20 cellular contexts compared by ENCODE assay signal in genomic region chr1:115757866-115758265, GRCh38. TPM values are rescaled to one million over a fixed set of nuclear protein-coding genes. Genes with fewer than 3 reads are reported as not detected.
DNase-seq lines count a peak whose midpoint lies in the region; ATAC-seq, FAIRE-seq and TF ChIP-seq lines count a peak whose summit lies in the region.
"Had no signal": no experiment of that assay in that cellular context is flagged by ENCODE, and none has a peak within 500 bp of the region (broad histone marks: within the 10 kb centered on the region; RNA-seq: fewer than 3 reads in every experiment).

No MANE protein-coding gene starts in this region.

- H3K23me2 ChIP-seq in H1 (ENCODE audit: low read depth, low read length), result no peaks in the 10 kb centered on the region

- H3K27ac Mint-ChIP-seq in WTC11, result no peak overlapping the region
- H3K27ac Mint-ChIP-seq: CD8-positive, alpha-beta T cell had no signal

- peaks cover 21% of the 10 kb centered on the region for H3K9me3 Mint-ChIP-seq in WTC11

- no peaks in the 10 kb centered on the region for H3K79me1 ChIP-seq in H1 (ENCODE audit: low read depth, low read length)

- CTCF ChIA-PET in H1 (lab: Charles Lee; ENCODE audit: partially characterized antibody), result interaction anchor here (1.1 kb wide), 1 partner anchor 14 kb away, joined by 3 read pairs; no protein-coding TSS in a partner anchor
- CTCF ChIA-PET in WTC11 (lab: Charles Lee), result interaction anchor here (1.4 kb wide), 1 partner anchor 51 kb away, joined by 6 read pairs; no protein-coding TSS in a partner anchor

- intact Hi-C loops in heart right ventricle (cut with DNase I) (no loop called here), cardiac septum (cut with DNase I) (no loop called here)

- H3K9ac ChIP-seq in H1 (replicated peaks in 1 of 4; ENCODE audit: extremely low read depth in 1 of 4, low read depth in 3 of 4, low read length in 3 of 4) (no peak overlapping the region), subcutaneous abdominal adipose tissue (ENCODE audit: low read length in 5 of 5) (no peak overlapping the region)
- H3K9ac ChIP-seq: BLaER1 had no signal

- no peaks in the 10 kb centered on the region for H3K36me3 Mint-ChIP-seq in WTC11
- H3K36me3 Mint-ChIP-seq: CD8-positive, alpha-beta T cell had no signal

- H3K14ac ChIP-seq in H1 (ENCODE audit: insufficient read length), result no peak overlapping the region

- no peak overlapping the region for H2AFZ ChIP-seq in H1 (ENCODE audit: low read length)
- H2AFZ ChIP-seq: PC-9 had no signal

- peak overlapping the region in 9 of 10 donors; percentile 52 to 81 (median 78) for H3K27ac ChIP-seq in heart right ventricle
- no peak overlapping the region for H3K27ac ChIP-seq in H1 (ENCODE audit: low read depth, low read length)
- peak overlapping the region; percentile 69 for H3K27ac ChIP-seq in subcutaneous abdominal adipose tissue (ENCODE audit: low read depth, low read length)
- H3K27ac ChIP-seq: A549, BLaER1, PC-9, SJSA1 had no signal

- 0 to 39% methylated on average over 1 of the region's 1 CpG for WGBS in heart right ventricle, 2 donors
- 0% methylated on average over 1 of the region's 1 CpG; no CpG with 5 or more reads in 1 of the 2 experiments for WGBS in H1 (ENCODE audit: extremely low coverage in 1 of 2, insufficient coverage in 1 of 2, insufficient read length in 1 of 2, insufficient replicate concordance in 2 of 2, low coverage in 1 of 2, low lambda C conversion rate in 2 of 2, missing lambda C conversion rate in 1 of 2), 2 experiments

- FAIRE-seq in H1 (lab: Jason Lieb, UNC), result no peak
- FAIRE-seq: A549, D721Med, H54, K562 had no signal

- TF ChIP-seq CTCF in heart right ventricle (IDR thresholded peaks at IDR 0.05) (no peak), H1 (IDR thresholded peaks at IDR 0.05; ENCODE audit: control extremely low read depth in 1 of 3, insufficient read depth in 1 of 3, low read depth in 1 of 3, low read length in 3 of 3) (no peak), WTC11 (IDR thresholded peaks at IDR 0.05) (no peak)

- H3K27me3 ChIP-seq in heart right ventricle, result no peaks in the 10 kb centered on the region
- no peaks in the 10 kb centered on the region for H3K27me3 ChIP-seq in H1 (replicated peaks in 1 of 4; ENCODE audit: control insufficient read depth in 3 of 4, extremely low read depth in 1 of 4, insufficient read depth in 3 of 4, low read length in 3 of 4)
- no peaks in the 10 kb centered on the region for H3K27me3 ChIP-seq in subcutaneous abdominal adipose tissue (ENCODE audit: control insufficient read depth in 5 of 5, insufficient read depth in 4 of 5, low read length in 5 of 5)
- H3K27me3 ChIP-seq: BLaER1, SJSA1 had no signal

- TF ChIP-seq POLR2A in H1 (IDR thresholded peaks at IDR 0.05; ENCODE audit: control extremely low read depth in 1 of 2, low read depth in 2 of 2, low read length in 2 of 2), result no peak

- no peak overlapping the region for H3K23ac ChIP-seq in H1 (ENCODE audit: insufficient read length)

- peak overlapping the region in 1 of 10 donors; percentile 3 for H3K4me3 ChIP-seq in heart right ventricle
- H3K4me3 ChIP-seq in H1 (ENCODE audit: extremely low read depth in 1 of 4, insufficient read depth in 2 of 4, low read depth in 3 of 4, low read length in 4 of 4), result no peak overlapping the region
- H3K4me3 ChIP-seq in subcutaneous abdominal adipose tissue (ENCODE audit: low read depth in 1 of 5, low read length in 5 of 5), result no peak overlapping the region
- H3K4me3 ChIP-seq: A549, BLaER1, K562, PC-9, SJSA1 had no signal

- no peak overlapping the region for H2BK5ac ChIP-seq in H1 (ENCODE audit: low read depth, low read length)

- no peak overlapping the region for H2AK5ac ChIP-seq in H1 (ENCODE audit: low read depth, low read length)

- TF ChIP-seq RAD21 in H1 (IDR thresholded peaks at IDR 0.05 in 1 of 2, conservative IDR thresholded peaks at IDR 0.05 in 1 of 2; ENCODE audit: low read depth in 2 of 2, low read length in 2 of 2), result no peak

- H4K8ac ChIP-seq in H1 (ENCODE audit: extremely low read depth, insufficient read depth, low read length), result no peak overlapping the region

- H2BK120ac ChIP-seq in H1 (replicated peaks; ENCODE audit: low read depth, low read length), result no peak overlapping the region

- H3K36me3 ChIP-seq in heart right ventricle (peaks cover 0 to 31% (median 0%) of the 10 kb centered on the region in 9 donors), H1 (ENCODE audit: control insufficient read depth in 2 of 4, insufficient read depth in 4 of 4, low read length in 3 of 4) (no peaks in the 10 kb centered on the region), subcutaneous abdominal adipose tissue (ENCODE audit: control insufficient read depth in 5 of 5, insufficient read depth in 5 of 5, low read length in 5 of 5) (no peaks in the 10 kb centered on the region)
- H3K36me3 ChIP-seq: BLaER1, SJSA1 had no signal

- no peak for TF ChIP-seq EP300 in H1 (IDR thresholded peaks at IDR 0.05; ENCODE audit: borderline replicate concordance in 1 of 2, low read depth in 2 of 2, low read length in 2 of 2)

- H2BK15ac ChIP-seq in H1 (ENCODE audit: low read length), result no peak overlapping the region

- no peak overlapping the region for H3K56ac ChIP-seq in H1 (replicated peaks; ENCODE audit: insufficient read length, low read depth, low read length)

- H3K79me2 ChIP-seq in H1 (ENCODE audit: control insufficient read depth in 1 of 2, insufficient read depth in 2 of 2, low read length in 2 of 2), result no peaks in the 10 kb centered on the region

- no peak overlapping the region for H4K91ac ChIP-seq in H1 (replicated peaks; ENCODE audit: insufficient read length, low read length)

- peaks cover 0 to 11% (median 0%) of the 10 kb centered on the region in 11 donors for H3K9me3 ChIP-seq in heart right ventricle
- H3K9me3 ChIP-seq in H1 (ENCODE audit: insufficient read depth in 2 of 2, low read depth in 1 of 2, low read length in 1 of 2), result no peaks in the 10 kb centered on the region; a peak in 1 of 4 replicates
- no peaks in the 10 kb centered on the region for H3K9me3 ChIP-seq in subcutaneous abdominal adipose tissue (ENCODE audit: control insufficient read depth in 5 of 5, low read length in 5 of 5)
- H3K9me3 ChIP-seq: A549, BLaER1, SJSA1 had no signal

- no peak overlapping the region for H2BK20ac ChIP-seq in H1 (ENCODE audit: low read length)

- H2BK12ac ChIP-seq in H1 (ENCODE audit: low read depth, low read length), result no peak overlapping the region

- H4K5ac ChIP-seq in H1 (ENCODE audit: insufficient read length, low read depth, low read length), result no peak overlapping the region

- H3K27me3 Mint-ChIP-seq in WTC11 (ENCODE audit: low read depth), result no peaks in the 10 kb centered on the region

- no peak overlapping the region for H3K4me2 ChIP-seq in H1 (ENCODE audit: insufficient read depth in 1 of 2, low read depth in 2 of 2, low read length in 2 of 2)
- H3K4me2 ChIP-seq: A549, BLaER1, PC-9 had no signal

- ATAC-seq in heart right ventricle, result peak in 1 of 8 donors; percentile 37
- no peak for ATAC-seq in WTC11
- ATAC-seq: A549; CD8-positive, alpha-beta T cell; K562 had no signal

- H3K4me1 ChIP-seq in heart right ventricle, result peaks cover 7 to 92% (median 45%) of the 10 kb centered on the region in 9 donors
- H3K4me1 ChIP-seq in H1 (replicated peaks in 1 of 4; ENCODE audit: control insufficient read depth in 3 of 4, insufficient read depth in 4 of 4, low read length in 3 of 4), result no peaks in the 10 kb centered on the region
- H3K4me1 ChIP-seq in subcutaneous abdominal adipose tissue (ENCODE audit: control insufficient read depth in 5 of 5, insufficient read depth in 5 of 5, low read length in 5 of 5), result peaks cover 5 to 49% (median 39%) of the 10 kb centered on the region in 5 donors
- H3K4me1 ChIP-seq: A549, BLaER1, SJSA1 had no signal

- H3K4me1 Mint-ChIP-seq in WTC11, result no peaks in the 10 kb centered on the region

- H3K18ac ChIP-seq in H1 (ENCODE audit: extremely low read depth, low read length), result no peak overlapping the region

- POLR2A ChIA-PET in H1 (lab: Charles Lee; ENCODE audit: partially characterized antibody), result no interaction called here
- POLR2A ChIA-PET in WTC11 (lab: Charles Lee), result no interaction called here

- no peak overlapping the region for H3K4me3 Mint-ChIP-seq in WTC11
- H3K4me3 Mint-ChIP-seq: CD8-positive, alpha-beta T cell had no signal

- DNase-seq in heart right ventricle, result no peak
- no peak for DNase-seq in cardiac septum (ENCODE audit: low spot score)
- DNase-seq in H1 (ENCODE audit: low read depth in 1 of 2, low spot score in 2 of 2), result no peak
- peak; percentile 85 for DNase-seq in myocyte (ENCODE audit: low read depth)
- DNase-seq in WTC11 (ENCODE audit: low spot score), result no peak
- DNase-seq in activated T-cell treated with anti-CD3 and anti-CD28 coated beads, Interleukin-2, amount 50 U/mL, for 1 hour, result no peak
- no peak for DNase-seq in NCI-H1930 (lab: John Stamatoyannopoulos, UW)
- DNase-seq: CD8-positive, alpha-beta T cell; DMS79 treated with DMSO at 0.1 percent for 48 hours; NCI-H1105 treated with DMSO at 0.1 percent for 48 hours; NCI-H187; NCI-H526 had no signal

- peak overlapping the region; percentile 44 for H3K4ac ChIP-seq in H1 (replicated peaks; ENCODE audit: insufficient read length, low read depth, low read length)

- no peaks in the 10 kb centered on the region for H4K20me1 ChIP-seq in H1 (replicated peaks in 1 of 2; ENCODE audit: control insufficient read depth in 1 of 2, insufficient read depth in 2 of 2, low read length in 2 of 2)
- H4K20me1 ChIP-seq: BLaER1 had no signal

TF ChIP-seq in H1, 55 proteins besides CTCF, POLR2A, EP300 and RAD21 (continues in another document):
- TF ChIP-seq ASH2L (IDR thresholded peaks at IDR 0.05; ENCODE audit: low read length), result no peak
- TF ChIP-seq FOSL1 (IDR thresholded peaks at IDR 0.05; ENCODE audit: insufficient read depth, low read depth, low read length), result no peak
- no peak for TF ChIP-seq EZH2 (IDR thresholded peaks at IDR 0.05; ENCODE audit: low read depth, low read length, severe bottlenecking)

RNA-seq across cellular contexts. Expression of gene CASQ2, which starts 10.6 kb away (rescaled TPM):
- total RNA-seq in heart right ventricle (1,000 to 10,000 TPM in 8 of 10 donors, 100 to 1,000 TPM in 2; 863 to 1,698 (median 1,199) TPM), cardiac septum (1,254 TPM), myocyte (247 and 330 TPM in 2 replicates), WTC11 (2021) (0.09 TPM in 1 of 3 replicates, not detected in the others)
- polyA plus RNA-seq in heart right ventricle (100 to 1,000 TPM; 443 to 484 TPM), H1 (2011; rRNA removed) (not detected in 2 replicates)
- not detected in 2 replicates for total RNA-seq in H1 (2021; fragmentation: NEBNext Ultra II Directional; extraction: Animal tissue kit (Norgen Biotek cat#: 25700))
- polyA plus RNA-seq in H1 (2011; cell fraction: cytosol; rRNA removed), result not detected
- polyA plus RNA-seq in H1 (2011; cell fraction: nucleus; rRNA removed), result not detected
- polyA plus RNA-seq in H1 (2012, experiment 1 of 2), result not detected in 4 replicates
- not detected for polyA plus RNA-seq in H1 (2012, experiment 2 of 2)
- polyA plus RNA-seq in H1 (2013, experiment 1 of 2), result not detected
- polyA plus RNA-seq in H1 (2013, experiment 2 of 2), result not detected
- not detected in 2 replicates for polyA minus RNA-seq in H1 (2011; rRNA and poly(A)+ RNA removed)
- not detected for polyA minus RNA-seq in H1 (2011; cell fraction: cytosol; rRNA and poly(A)+ RNA removed)
- not detected for polyA minus RNA-seq in H1 (2011; cell fraction: nucleus; rRNA and poly(A)+ RNA removed)
- polyA plus RNA-seq in myocyte (2012), result 142 TPM
- total RNA-seq: CD8-positive, alpha-beta T cell; K562; PC-9; SJSA1 had no signal
- polyA plus RNA-seq: A549, K562 had no signal

Comparison
In these comparisons a context has a peak if more than half of its experiments do, and no peak if none do; other contexts are left out.
1. RNA of gene CASQ2, which starts 10.6 kb away (total RNA-seq): 1,254 TPM in cardiac septum (single experiment), 863 to 1,698 TPM in heart right ventricle and 247 to 330 TPM in myocyte; 0.09 TPM in WTC11 and not detected in H1; every median in the first group is over 100 times any median in the second.